Comparison of ENCODE assay signal across 1 cellular context in the genomic region with DNA sequence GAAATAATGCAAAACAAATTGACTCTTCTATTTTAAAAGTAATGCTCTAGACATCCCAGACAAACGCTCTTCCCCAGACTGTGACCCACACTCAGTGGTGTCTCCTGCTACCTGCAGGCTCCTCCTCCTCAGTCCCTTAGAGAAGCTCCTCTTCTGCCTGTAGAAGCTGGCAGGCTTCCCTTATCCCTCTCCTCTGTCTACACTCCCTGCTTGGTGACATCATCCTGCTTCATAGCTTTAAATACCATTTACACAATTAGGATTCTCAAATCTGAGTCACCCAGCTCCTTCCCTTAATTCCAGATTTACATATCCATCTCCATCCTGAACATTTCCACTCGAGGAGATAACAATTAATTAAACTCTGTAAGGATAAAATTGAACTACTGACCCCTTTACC.
TF ChIP-seq lines count a peak whose summit lies in the region.

No MANE protein-coding gene starts in this region.

TF ChIP-seq in H1, 55 proteins besides CTCF, POLR2A, EP300 and RAD21:
- no peak for TF ChIP-seq KDM1A (IDR thresholded peaks at IDR 0.05; ENCODE audit: borderline replicate concordance, low read length)
- no peak for TF ChIP-seq CHD1 (IDR thresholded peaks at IDR 0.05; ENCODE audit: low read depth, low read length)
- no peak for TF ChIP-seq CTBP2 (IDR thresholded peaks at IDR 0.05; ENCODE audit: borderline replicate concordance, insufficient read depth, insufficient read length, low read length)
- TF ChIP-seq TBP (IDR thresholded peaks at IDR 0.05; ENCODE audit: low read depth, low read length), result no peak
- TF ChIP-seq ZNF274 (IDR thresholded peaks at IDR 0.05; ENCODE audit: borderline replicate concordance, extremely low read depth, low read length), result no peak
- no peak for TF ChIP-seq GTF2F1 (IDR thresholded peaks at IDR 0.05; ENCODE audit: borderline replicate concordance, low read depth, low read length)
